Comparison of ENCODE assay signal across 8 cellular contexts in genomic region chr3:50345586-50345985, GRCh38. TPM values are rescaled to one million over a fixed set of nuclear protein-coding genes. Genes with fewer than 3 reads are reported as not detected.
DNase-seq lines count a peak whose midpoint lies in the region; ATAC-seq and TF ChIP-seq lines count a peak whose summit lies in the region.

TSS of gene ZMYND10 (minus strand) at chr3:50345732. CDS start at chr3:50345579, 153 bp downstream.

- peak within 1 kb of the TSS; percentile 100 for H3K4me2 ChIP-seq in GM23248 (ENCODE audit: unreplicated experiment)

- H3K4me3 ChIP-seq in GM23248 (peak within 1 kb of the TSS; percentile 76), rectal smooth muscle tissue (ENCODE audit: low read length) (peak within 1 kb of the TSS; percentile 62)

- no peaks in the 10 kb centered on the region for H3K36me3 ChIP-seq in GM23248 (ENCODE audit: low read depth)
- H3K36me3 ChIP-seq in rectal smooth muscle tissue (ENCODE audit: control insufficient read depth, insufficient read depth, low read length): peaks cover 11% of the 10 kb centered on the region

- in situ Hi-C loops in GM23248 (cut with MboI): loop anchor here (10.0 kb wide), 1 partner anchor 189 kb away; no protein-coding TSS in a partner anchor

- H3K4me1 Mint-ChIP-seq in activated naive CD4-positive, alpha-beta T cell treated with anti-CD3 and anti-CD28 coated beads, Interleukin-2, amount 10 ng/mL, durations not matched to agents 7 days and 5 days: peaks cover 81% of the 10 kb centered on the region

- ATAC-seq in HG03378 (IDR thresholded peaks at IDR 0.05; ENCODE audit: unreplicated experiment) (no peak), HG03442 (IDR thresholded peaks at IDR 0.05; ENCODE audit: unreplicated experiment) (no peak)

- DNase-seq in GM23248 (peak; percentile 81), RWPE1 (ENCODE audit: low spot score) (peak; percentile 80), cardiac septum (ENCODE audit: low spot score) (peak; percentile 88), Ammon's horn (ENCODE audit: low spot score) (no peak)
- DNase-seq in activated naive CD4-positive, alpha-beta T cell treated with anti-CD3 and anti-CD28 coated beads, Interleukin-2, amount 10 ng/mL, durations not matched to agents 7 days and 5 days: peak; percentile 87

- no peak for TF ChIP-seq CTCF in RWPE1 (conservative IDR thresholded peaks at IDR 0.05; ENCODE audit: low read depth)

- peak within 1 kb of the TSS; percentile 80 for H3K27ac Mint-ChIP-seq in activated naive CD4-positive, alpha-beta T cell treated with anti-CD3 and anti-CD28 coated beads, Interleukin-2, amount 10 ng/mL, durations not matched to agents 7 days and 5 days

- H3K9me3 Mint-ChIP-seq in activated naive CD4-positive, alpha-beta T cell treated with anti-CD3 and anti-CD28 coated beads, Interleukin-2, amount 10 ng/mL, durations not matched to agents 7 days and 5 days: no peaks in the 10 kb centered on the region

- no peaks in the 10 kb centered on the region for H3K27me3 Mint-ChIP-seq in activated naive CD4-positive, alpha-beta T cell treated with anti-CD3 and anti-CD28 coated beads, Interleukin-2, amount 10 ng/mL, durations not matched to agents 7 days and 5 days

- POLR2A ChIA-PET in RWPE1 (lab: Yijun Ruan, JAX; ENCODE audit: low non-redundant PET): interaction anchor here (0.6 kb wide), 1 partner anchor 24 kb away, joined by 3 read pairs; no protein-coding TSS in a partner anchor

- H3K9me2 ChIP-seq in GM23248 (ENCODE audit: insufficient read depth): no peaks in the 10 kb centered on the region

- 1% methylated on average over 29 to 35 of the region's 35 CpGs for WGBS in GM23248 (ENCODE audit: low coverage in 1 of 2, low lambda C conversion rate in 2 of 2, missing lambda C conversion rate in 2 of 2), 2 experiments

- intact Hi-C loops in cardiac septum (cut with DNase I): no loop called here

- H3K79me2 ChIP-seq in GM23248 (ENCODE audit: insufficient read depth): peaks cover 16% of the 10 kb centered on the region

- H3K4me3 Mint-ChIP-seq in activated naive CD4-positive, alpha-beta T cell treated with anti-CD3 and anti-CD28 coated beads, Interleukin-2, amount 10 ng/mL, durations not matched to agents 7 days and 5 days: peak within 1 kb of the TSS; percentile 72

- no peaks in the 10 kb centered on the region for H3K9me3 ChIP-seq in GM23248 (ENCODE audit: low read depth)

- H3F3A ChIP-seq in GM23248 (ENCODE audit: insufficient read depth): 0 out of 2 replicates have a peak, but pooled peaks cover 6% of the 10 kb centered on the region

- no peaks in the 10 kb centered on the region for H4K20me1 ChIP-seq in GM23248 (ENCODE audit: insufficient read depth)

- peaks cover 23% of the 10 kb centered on the region for H3K36me3 Mint-ChIP-seq in activated naive CD4-positive, alpha-beta T cell treated with anti-CD3 and anti-CD28 coated beads, Interleukin-2, amount 10 ng/mL, durations not matched to agents 7 days and 5 days

- H2AFZ ChIP-seq in GM23248: peak within 1 kb of the TSS; percentile 83

- peak within 1 kb of the TSS; percentile 55; the same call in 1 of the 2 replicates for H3K9ac ChIP-seq in GM23248
- H3K9ac ChIP-seq in rectal smooth muscle tissue (ENCODE audit: low read length): no peak within 1 kb of the TSS

- H3K4me1 ChIP-seq in GM23248 (ENCODE audit: insufficient read depth): peaks cover 11% of the 10 kb centered on the region; the same call in 1 of the 2 replicates
- H3K4me1 ChIP-seq in rectal smooth muscle tissue (ENCODE audit: control insufficient read depth, insufficient read depth, low read length): peaks cover 8% of the 10 kb centered on the region

- CTCF ChIA-PET in RWPE1 (lab: Yijun Ruan, JAX): no interaction called here
- CTCF ChIA-PET in activated naive CD4-positive, alpha-beta T cell treated with anti-CD3 and anti-CD28 coated beads, Interleukin-2, amount 10 ng/mL, durations not matched to agents 7 days and 5 days (lab: Charles Lee): interaction anchor here (3.2 kb wide), 1 partner anchor 197 kb away, joined by 11 read pairs; no protein-coding TSS in a partner anchor

- H3K27me3 ChIP-seq in GM23248 (replicated peaks; ENCODE audit: insufficient read depth) (no peaks in the 10 kb centered on the region), rectal smooth muscle tissue (ENCODE audit: control insufficient read depth, insufficient read depth, low read length) (no peaks in the 10 kb centered on the region)

- H3K27ac ChIP-seq in GM23248 (no peak within 1 kb of the TSS), RWPE1 (peak within 1 kb of the TSS; percentile 95), rectal smooth muscle tissue (ENCODE audit: low read depth, low read length) (no peak within 1 kb of the TSS)

RNA-seq across cellular contexts. Expression of gene ZMYND10, which starts in this region (rescaled TPM):
- total RNA-seq in GM23248 (2014; rRNA removed; shearing (Covaris generic)): 1.5 TPM in 1 of 2 replicates, not detected in the other
- 0.61 and 0.90 TPM in 2 replicates for polyA plus RNA-seq in GM23248 (2016; fragmentation: Nextera tagmentation; extraction: Ambion mirVana)
- total RNA-seq in cardiac septum: 0.35 TPM

Comparison
In these comparisons a context has a peak if more than half of its experiments do, and no peak if none do; other contexts are left out.
1. Peak in DNase-seq in cardiac septum; RNA of the gene not detected or under 1 TPM.